Comparison of ENCODE assay signal across 9 cellular contexts in the genomic region with DNA sequence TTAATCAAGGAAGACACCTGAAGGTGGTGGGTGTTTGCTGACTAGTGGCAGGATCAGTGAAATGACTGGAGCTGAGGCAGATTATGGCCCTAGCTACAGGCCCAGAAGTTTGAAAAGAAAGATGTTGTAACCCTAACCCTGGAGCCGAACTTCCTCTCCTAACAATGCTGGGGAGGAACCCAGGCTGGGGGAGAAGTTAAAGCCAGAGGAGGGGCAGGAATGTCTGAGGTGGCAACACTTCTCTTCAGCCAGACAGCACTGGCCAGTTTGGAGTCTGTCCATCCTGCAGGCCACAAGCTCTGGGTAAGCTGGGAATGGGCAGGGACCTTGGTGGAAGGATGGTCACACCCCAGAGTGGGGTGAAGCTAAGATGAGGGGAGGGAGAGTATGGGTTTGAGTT. TPM values are rescaled to one million over a fixed set of nuclear protein-coding genes. Genes with fewer than 3 reads are reported as not detected.
DNase-seq lines count a peak whose midpoint lies in the region; ATAC-seq and TF ChIP-seq lines count a peak whose summit lies in the region.
"Had no signal": no experiment of that assay in that cellular context is flagged by ENCODE, and none has a peak within 500 bp of the region (broad histone marks: within the 10 kb centered on the region; RNA-seq: fewer than 3 reads in every experiment).

A gene (plus strand): TSS at position 265 of the 400 bp plus-strand sequence. CDS start 1,023 bp downstream, outside the sequence.

- POLR2A ChIA-PET in MCF 10A (lab: Yijun Ruan, JAX): interaction anchor here (1.5 kb wide), 1 partner anchor 12 kb away, joined by 6 read pairs; no protein-coding TSS in a partner anchor

- CTCF ChIA-PET in MCF 10A (lab: Yijun Ruan, JAX): interaction anchor here (0.7 to 18.9 kb wide), 2 partner anchors 11 to 126 kb away, joined by 3 to 215 read pairs; a partner anchor contains a TSS

- H3K4me1 ChIP-seq in right cardiac atrium (ENCODE audit: control insufficient read depth, insufficient read depth, low read length): no peaks in the 10 kb centered on the region

- intact Hi-C loops in right cardiac atrium (cut with DNase I): loop anchor here in 1 of 4 donors (5.0 kb wide), 1 partner anchor 34 kb away; no protein-coding TSS in a partner anchor
- intact Hi-C loops in MCF 10A (cut with micrococcal nuclease): no loop called here

- 50% methylated on average over 1 of the region's 1 CpG for WGBS in right cardiac atrium

- ATAC-seq in right cardiac atrium: peak; percentile 46 to 55
- no peak for ATAC-seq in HG03175 (IDR thresholded peaks at IDR 0.05; ENCODE audit: unreplicated experiment)

- no peaks in the 10 kb centered on the region for H3K9me3 ChIP-seq in right cardiac atrium (ENCODE audit: control insufficient read depth, low read length)

- BruUV-seq in MCF 10A (replicated peaks; lab: Mats Ljungman, UMichigan): no TSS peak

- peaks cover 77% of the 10 kb centered on the region for H3K4me1 Mint-ChIP-seq in activated T-cell treated with anti-CD3 and anti-CD28 coated beads, Interleukin-2, amount 50 U/mL, for 24 hours (ENCODE audit: low read depth)
- H3K4me1 Mint-ChIP-seq in T-helper 2 cell treated with Interferon-gamma antibody and Interleukin-4, amounts not matched to agents 5 μg/mL and 100 μg/mL, for 36 hours (ENCODE audit: low read depth): peaks cover 50% of the 10 kb centered on the region
- peaks cover 15% of the 10 kb centered on the region for H3K4me1 Mint-ChIP-seq in MCF 10A (ENCODE audit: insufficient read depth, unreplicated experiment)

- DNase-seq in activated T-cell treated with anti-CD3 and anti-CD28 coated beads, Interleukin-2, amount 50 U/mL, for 24 hours: no peak
- no peak for DNase-seq in activated T-cell treated with anti-CD3 and anti-CD28 coated beads, Interleukin-2, amount 50 U/mL, for 48 hours
- no peak for DNase-seq in T-helper 2 cell treated with Interferon-gamma antibody and Interleukin-4, amounts not matched to agents 5 μg/mL and 100 μg/mL, for 36 hours (ENCODE audit: low spot score)
- DNase-seq in right cardiac atrium (peak in 1 of 3 donors; percentile 22), MCF 10A (ENCODE audit: unreplicated experiment) (no peak)
- DNase-seq in stimulated activated naive CD4-positive, alpha-beta T cell (lab: John Stamatoyannopoulos, UW): no peak
- DNase-seq: NCI-H2081 had no signal

- peak within 1 kb of the TSS; percentile 71 for H3K4me3 Mint-ChIP-seq in activated T-cell treated with anti-CD3 and anti-CD28 coated beads, Interleukin-2, amount 50 U/mL, for 24 hours
- peak within 1 kb of the TSS; percentile 78 for H3K4me3 Mint-ChIP-seq in T-helper 2 cell treated with Interferon-gamma antibody and Interleukin-4, amounts not matched to agents 5 μg/mL and 100 μg/mL, for 36 hours
- no peak within 1 kb of the TSS for H3K4me3 Mint-ChIP-seq in MCF 10A (ENCODE audit: unreplicated experiment)

- no peak for TF ChIP-seq CTCF in MCF 10A (IDR thresholded peaks at IDR 0.05; ENCODE audit: unreplicated experiment)

- no peaks in the 10 kb centered on the region for H3K27me3 Mint-ChIP-seq in activated T-cell treated with anti-CD3 and anti-CD28 coated beads, Interleukin-2, amount 50 U/mL, for 24 hours
- no peaks in the 10 kb centered on the region for H3K27me3 Mint-ChIP-seq in T-helper 2 cell treated with Interferon-gamma antibody and Interleukin-4, amounts not matched to agents 5 μg/mL and 100 μg/mL, for 36 hours (ENCODE audit: low read depth)
- no peaks in the 10 kb centered on the region for H3K27me3 Mint-ChIP-seq in MCF 10A (ENCODE audit: insufficient read depth, unreplicated experiment)

- peaks cover 15% of the 10 kb centered on the region for H3K36me3 Mint-ChIP-seq in activated T-cell treated with anti-CD3 and anti-CD28 coated beads, Interleukin-2, amount 50 U/mL, for 24 hours (ENCODE audit: low read depth)
- H3K36me3 Mint-ChIP-seq in T-helper 2 cell treated with Interferon-gamma antibody and Interleukin-4, amounts not matched to agents 5 μg/mL and 100 μg/mL, for 36 hours (ENCODE audit: low read depth): peaks cover 34% of the 10 kb centered on the region
- no peaks in the 10 kb centered on the region for H3K36me3 Mint-ChIP-seq in MCF 10A (ENCODE audit: insufficient read depth, unreplicated experiment)

- peak within 1 kb of the TSS; percentile 94 for H3K27ac Mint-ChIP-seq in activated T-cell treated with anti-CD3 and anti-CD28 coated beads, Interleukin-2, amount 50 U/mL, for 24 hours
- peak within 1 kb of the TSS; percentile 95 for H3K27ac Mint-ChIP-seq in T-helper 2 cell treated with Interferon-gamma antibody and Interleukin-4, amounts not matched to agents 5 μg/mL and 100 μg/mL, for 36 hours
- H3K27ac Mint-ChIP-seq in MCF 10A (ENCODE audit: low read depth, unreplicated experiment): no peak within 1 kb of the TSS

- H3K4me3 ChIP-seq in right cardiac atrium (ENCODE audit: low read length): no peak within 1 kb of the TSS

- H3K27me3 ChIP-seq in right cardiac atrium (ENCODE audit: control insufficient read depth, insufficient read depth): no peaks in the 10 kb centered on the region

- H3K9me3 Mint-ChIP-seq in activated T-cell treated with anti-CD3 and anti-CD28 coated beads, Interleukin-2, amount 50 U/mL, for 24 hours: no peaks in the 10 kb centered on the region
- no peaks in the 10 kb centered on the region for H3K9me3 Mint-ChIP-seq in T-helper 2 cell treated with Interferon-gamma antibody and Interleukin-4, amounts not matched to agents 5 μg/mL and 100 μg/mL, for 36 hours
- H3K9me3 Mint-ChIP-seq in MCF 10A (ENCODE audit: unreplicated experiment): no peaks in the 10 kb centered on the region

- H3K27ac ChIP-seq in right cardiac atrium (ENCODE audit: low read length) (peak within 1 kb of the TSS; percentile 16), temporal lobe (ENCODE audit: low read depth, low read length) (peak within 1 kb of the TSS; percentile 45)

RNA-seq across cellular contexts. Expression of the gene that starts here (rescaled TPM):
- total RNA-seq in right cardiac atrium: 10 to 100 TPM; 10.2 to 16.6 (median 12.4) TPM
- polyA plus RNA-seq in right cardiac atrium: 7.8 TPM
- 0.74 TPM for total RNA-seq in temporal lobe
- not detected in 2 replicates for total RNA-seq in MCF 10A (2022)
